ENCODE assay signal across 8 cellular contexts in the genomic region with DNA sequence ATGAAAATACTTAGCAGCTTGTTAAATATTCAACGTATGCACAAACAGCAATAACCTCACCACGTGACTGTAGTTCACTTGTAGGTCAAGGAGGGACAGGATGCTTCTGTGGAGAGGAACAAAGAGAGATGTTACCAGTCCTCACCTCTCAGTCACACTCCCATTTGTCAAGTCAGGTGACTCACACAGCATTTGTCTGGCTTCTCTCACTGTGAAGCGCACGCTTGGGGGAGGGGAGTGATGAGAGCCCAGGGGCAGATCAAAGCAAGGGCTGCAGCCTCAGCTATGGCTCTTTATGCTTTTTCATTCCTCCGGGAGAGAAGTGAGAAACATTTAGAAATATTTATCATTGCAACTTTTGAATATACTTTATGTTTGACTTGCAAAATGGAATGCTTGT. TPM values are rescaled to one million over a fixed set of nuclear protein-coding genes. Genes with fewer than 3 reads are reported as not detected.
DNase-seq lines count a peak whose midpoint lies in the region; ATAC-seq and TF ChIP-seq lines count a peak whose summit lies in the region.

No MANE protein-coding gene starts in this region.

- H3K4me3 Mint-ChIP-seq in activated T-cell treated with anti-CD3 and anti-CD28 coated beads, Interleukin-2, amount 50 U/mL, for 72 hours, result peak overlapping the region; percentile 25 to 53

- peak; percentile 61 for ATAC-seq in GM19351 (IDR thresholded peaks at IDR 0.05; ENCODE audit: unreplicated experiment)
- ATAC-seq in activated T-cell treated with anti-CD3 and anti-CD28 coated beads, Interleukin-2, amount 50 U/mL, for 72 hours (replicated peaks in 1 of 2), result peak; percentile 77 to 79
- ATAC-seq in HG02885 (IDR thresholded peaks at IDR 0.05; ENCODE audit: poor library complexity, unreplicated experiment), result no peak

- no peak for TF ChIP-seq CTCF in kidney epithelial cell (IDR thresholded peaks at IDR 0.05; ENCODE audit: insufficient read depth, low read length, poor library complexity, severe bottlenecking)

- H3K36me3 ChIP-seq in kidney epithelial cell (ENCODE audit: control insufficient read depth, insufficient read depth, low read length), result no peaks in the 10 kb centered on the region

- no peak overlapping the region for H3K27ac Mint-ChIP-seq in activated T-cell treated with anti-CD3 and anti-CD28 coated beads, Interleukin-2, amount 50 U/mL, for 72 hours

- H3K9me3 Mint-ChIP-seq in activated T-cell treated with anti-CD3 and anti-CD28 coated beads, Interleukin-2, amount 50 U/mL, for 72 hours, result no peaks in the 10 kb centered on the region

- H3K36me3 Mint-ChIP-seq in activated T-cell treated with anti-CD3 and anti-CD28 coated beads, Interleukin-2, amount 50 U/mL, for 72 hours (ENCODE audit: insufficient read depth in 2 of 2), result peaks cover 2 to 3% of the 10 kb centered on the region in 2 donors

- H3K27me3 ChIP-seq in kidney epithelial cell (ENCODE audit: control insufficient read depth, insufficient read depth, low read length), result peaks cover 19% of the 10 kb centered on the region

- H3K27me3 Mint-ChIP-seq in activated T-cell treated with anti-CD3 and anti-CD28 coated beads, Interleukin-2, amount 50 U/mL, for 72 hours (ENCODE audit: low read depth), result peaks cover 47% of the 10 kb centered on the region

- peak; percentile 81 for DNase-seq in NCI-H146 (lab: John Stamatoyannopoulos, UW)
- peak; percentile 56 to 64 for DNase-seq in activated T-cell treated with anti-CD3 and anti-CD28 coated beads, Interleukin-2, amount 50 U/mL, for 72 hours
- peak; percentile 43 for DNase-seq in kidney epithelial cell (ENCODE audit: low read depth)
- DNase-seq in 8988T, result no peak
- no peak for DNase-seq in SIG-M5 (lab: John Stamatoyannopoulos, UW)
- DNase-seq in globus pallidus (ENCODE audit: low spot score), result no peak

- peaks cover 32% of the 10 kb centered on the region for H3K4me1 Mint-ChIP-seq in activated T-cell treated with anti-CD3 and anti-CD28 coated beads, Interleukin-2, amount 50 U/mL, for 72 hours (ENCODE audit: low read depth)

- H3K4me3 ChIP-seq in kidney epithelial cell (ENCODE audit: low read depth, low read length), result no peak overlapping the region

RNA-seq across cellular contexts. Expression of a gene that starts 2.9 kb away (rescaled TPM):
- under 1 TPM; 0.37 to 0.72 TPM for total RNA-seq in activated T-cell treated with anti-CD3 and anti-CD28 coated beads, Interleukin-2, amount 50 U/mL, for 72 hours
- 3.3 and 3.8 TPM in 2 replicates for total RNA-seq in kidney epithelial cell

Comparison
In these comparisons a context has a peak if more than half of its experiments do, and no peak if none do; other contexts are left out.
1. DNase-seq: peak in NCI-H146 (single experiment), activated T-cell treated with anti-CD3 and anti-CD28 coated beads, Interleukin-2, amount 50 U/mL, for 72 hours (2 of 2) and kidney epithelial cell (single experiment); none in 8988T (single experiment), SIG-M5 (single experiment) and globus pallidus (single experiment).